In genomic region chr2:28025116-28025515, GRCh38 we compare ENCODE assay signal across 21 cellular contexts.
A peak's percentile ranks its signal among the peaks of the same experiment; 100 is the strongest.
DNase-seq lines count a peak whose midpoint lies in the region; ATAC-seq, FAIRE-seq and TF ChIP-seq lines count a peak whose summit lies in the region.
"Had no signal": no experiment of that assay in that cellular context is flagged by ENCODE, and none has a peak within 500 bp of the region (broad histone marks: within the 10 kb centered on the region; RNA-seq: fewer than 3 reads in every experiment).

No MANE protein-coding gene starts in this region.

- H3K27ac ChIP-seq in astrocyte (ENCODE audit: low read depth, low read length) (no peak overlapping the region), trophoblast cell (ENCODE audit: low read depth, low read length) (no peak overlapping the region)
- H3K27ac ChIP-seq: 22Rv1, A549, BLaER1, HL-60 had no signal

- ATAC-seq in GM18868 (IDR thresholded peaks at IDR 0.05; ENCODE audit: unreplicated experiment) (no peak), GM18858 (IDR thresholded peaks at IDR 0.05; ENCODE audit: unreplicated experiment) (no peak), esophagus mucosa (no peak)
- ATAC-seq: A549, GM12878, HCT116 had no signal

- H3K4me1 ChIP-seq in astrocyte (ENCODE audit: insufficient read depth, low read length) (no peaks in the 10 kb centered on the region), trophoblast cell (ENCODE audit: control insufficient read depth in 1 of 2, insufficient read depth in 2 of 2, low read length in 2 of 2) (no peaks in the 10 kb centered on the region)
- H3K4me1 ChIP-seq: A549, BLaER1 had no signal

- peaks cover 4% of the 10 kb centered on the region for H3K9me3 Mint-ChIP-seq in astrocyte (ENCODE audit: unreplicated experiment)
- H3K9me3 Mint-ChIP-seq: HFFc6 had no signal

- H3K79me1 ChIP-seq in trophoblast cell (ENCODE audit: low read length), result no peaks in the 10 kb centered on the region

- in situ Hi-C loops in GM13976 (cut with MboI; ENCODE audit: low sequenced_read_pairs, unreplicated experiment), result no loop called here

- no peak overlapping the region for H4K91ac ChIP-seq in trophoblast cell (ENCODE audit: low read depth, low read length)

- no peak overlapping the region for H3K23ac ChIP-seq in trophoblast cell (ENCODE audit: low read length)

- no peak overlapping the region for H3K4ac ChIP-seq in trophoblast cell (ENCODE audit: low read depth, low read length)

- H3K4me3 ChIP-seq in AG10803 (ENCODE audit: low read length), result no peak overlapping the region
- H3K4me3 ChIP-seq in astrocyte (ENCODE audit: insufficient read depth, low read depth, low read length), result no peak overlapping the region
- H3K4me3 ChIP-seq in fibroblast of villous mesenchyme (ENCODE audit: low read depth, low read length), result no peak overlapping the region
- no peak overlapping the region for H3K4me3 ChIP-seq in trophoblast cell (ENCODE audit: low read depth, low read length)
- H3K4me3 ChIP-seq: A549, BLaER1, GM12878 had no signal

- H3K27me3 ChIP-seq in astrocyte (ENCODE audit: insufficient read depth, low read length) (no peaks in the 10 kb centered on the region), trophoblast cell (ENCODE audit: insufficient read depth, low read length) (no peaks in the 10 kb centered on the region)
- H3K27me3 ChIP-seq: BLaER1 had no signal

- FAIRE-seq in astrocyte (lab: Jason Lieb, UNC), result no peak
- FAIRE-seq: A549, GM12878 had no signal

- DNase-seq in AG10803 (ENCODE audit: low read depth) (peak; percentile 27), astrocyte (ENCODE audit: low read depth) (peak; percentile 54), fibroblast of villous mesenchyme (ENCODE audit: low read depth) (peak; percentile 23), trophoblast cell (peak; percentile 6 to 45), GM13976 (ENCODE audit: low spot score) (no peak)
- DNase-seq: CD4-positive, alpha-beta memory T cell; DMS79 treated with DMSO at 0.1 percent for 48 hours; EL; GOT3; H7; HFFc6 had no signal

- no peak overlapping the region for H4K8ac ChIP-seq in trophoblast cell (ENCODE audit: low read depth, low read length)

- H3K36me3 ChIP-seq in astrocyte (ENCODE audit: insufficient read depth, low read length) (no peaks in the 10 kb centered on the region), trophoblast cell (ENCODE audit: control insufficient read depth in 1 of 2, insufficient read depth in 2 of 2, low read length in 2 of 2) (no peaks in the 10 kb centered on the region)

- H3K79me2 ChIP-seq in astrocyte (ENCODE audit: insufficient read depth, low read length) (no peaks in the 10 kb centered on the region), trophoblast cell (ENCODE audit: control insufficient read depth, insufficient read depth, low read length, poor library complexity) (no peaks in the 10 kb centered on the region)

- no peaks in the 10 kb centered on the region for H4K20me1 ChIP-seq in astrocyte (ENCODE audit: insufficient read depth, low read length)
- H4K20me1 ChIP-seq: BLaER1 had no signal

- H3K14ac ChIP-seq in trophoblast cell (ENCODE audit: low read length), result no peak overlapping the region

- no peak overlapping the region for H3K18ac ChIP-seq in trophoblast cell (ENCODE audit: low read length)

- H3K36me3 Mint-ChIP-seq in astrocyte (ENCODE audit: low read depth, unreplicated experiment), result peaks cover 15% of the 10 kb centered on the region

- H2AK5ac ChIP-seq in trophoblast cell (ENCODE audit: low read length), result no peak overlapping the region

- no peak overlapping the region for H4K12ac ChIP-seq in trophoblast cell (ENCODE audit: low read depth, low read length)

- no peak overlapping the region for H2BK5ac ChIP-seq in trophoblast cell (ENCODE audit: low read depth, low read length, poor library complexity)

- H2BK120ac ChIP-seq in trophoblast cell (ENCODE audit: insufficient read depth, low read length, poor library complexity), result no peak overlapping the region

- H3K27ac Mint-ChIP-seq in astrocyte (ENCODE audit: unreplicated experiment), result peak overlapping the region; percentile 75
- H3K27ac Mint-ChIP-seq: HFFc6 had no signal

- no peak overlapping the region for H3K9ac ChIP-seq in astrocyte (ENCODE audit: low read length)
- H3K9ac ChIP-seq in trophoblast cell (ENCODE audit: low read length), result no peak overlapping the region
- H3K9ac ChIP-seq: BLaER1 had no signal

- TF ChIP-seq CTCF in AG10803 (conservative IDR thresholded peaks at IDR 0.05; ENCODE audit: low read length) (no peak), astrocyte (IDR thresholded peaks at IDR 0.05; ENCODE audit: insufficient read depth, low read depth, low read length) (no peak), fibroblast of villous mesenchyme (IDR thresholded peaks at IDR 0.05; ENCODE audit: insufficient read depth, low read depth, low read length) (no peak), GM13976 (IDR thresholded peaks at IDR 0.05; ENCODE audit: borderline replicate concordance, control extremely low read depth, extremely low read depth, insufficient read depth, missing control alignments) (no peak)

- no peak overlapping the region for H3K4me3 Mint-ChIP-seq in astrocyte (ENCODE audit: unreplicated experiment)
- H3K4me3 Mint-ChIP-seq: CD14-positive monocyte; CD4-positive, alpha-beta memory T cell; HFFc6 had no signal

- H2AFZ ChIP-seq in astrocyte (ENCODE audit: low read depth, low read length), result no peak overlapping the region
- no peak overlapping the region for H2AFZ ChIP-seq in trophoblast cell (ENCODE audit: insufficient read depth, low read length, poor library complexity)

- no CpG with 5 or more reads among the region's 4 CpGs for whole genome bisulfite sequencing in trophoblast cell (ENCODE audit: extremely low coverage, insufficient coverage, insufficient read length)

- no peaks in the 10 kb centered on the region for H3K27me3 Mint-ChIP-seq in astrocyte (ENCODE audit: low read depth, unreplicated experiment)
- H3K27me3 Mint-ChIP-seq: CD4-positive, alpha-beta memory T cell had no signal

- no peak overlapping the region for H3K4me2 ChIP-seq in astrocyte (ENCODE audit: low read length)
- no peak overlapping the region for H3K4me2 ChIP-seq in trophoblast cell (ENCODE audit: low read length)
- H3K4me2 ChIP-seq: A549, BLaER1 had no signal

- peaks cover 22% of the 10 kb centered on the region for H3K4me1 Mint-ChIP-seq in astrocyte (ENCODE audit: low read depth, unreplicated experiment)

- no peaks in the 10 kb centered on the region for H3K9me3 ChIP-seq in astrocyte (ENCODE audit: insufficient read depth, low read depth, low read length)
- no peaks in the 10 kb centered on the region for H3K9me3 ChIP-seq in trophoblast cell (ENCODE audit: insufficient read depth, low read depth, low read length)
- H3K9me3 ChIP-seq: A549 had no signal

- no peak overlapping the region for H2BK12ac ChIP-seq in trophoblast cell (ENCODE audit: low read length)
